18 cellular contexts compared by ENCODE assay signal in genomic region chr6:85764844-85765243, GRCh38.
"Had no signal": no experiment of that assay in that cellular context is flagged by ENCODE, and none has a peak within 500 bp of the region (broad histone marks: within the 10 kb centered on the region; RNA-seq: fewer than 3 reads in every experiment).

No MANE protein-coding gene starts in this region.

- H3K27me3 ChIP-seq: sigmoid colon, spleen, tibial artery, vagina had no signal

- H3K9me3 ChIP-seq: lower lobe of right lung, neutrophil, sigmoid colon, spleen, tibial artery, vagina had no signal

- H3K4me1 ChIP-seq: lower lobe of right lung, parathyroid adenoma, sigmoid colon, spleen, vagina had no signal

- H3K27ac ChIP-seq: lower lobe of right lung, neutrophil, parathyroid adenoma, sigmoid colon, spleen, vagina, WERI-Rb-1 had no signal

- H3K4me3 ChIP-seq: lower lobe of right lung, sigmoid colon, spleen, tibial artery, vagina had no signal

- H3K36me3 ChIP-seq: lower lobe of right lung, neutrophil, sigmoid colon, spleen, tibial artery, vagina, WERI-Rb-1 had no signal

- H2AFZ ChIP-seq: parathyroid adenoma had no signal

- FAIRE-seq: islet of Langerhans had no signal

- H3K9ac ChIP-seq: parathyroid adenoma had no signal

- H3K79me2 ChIP-seq: parathyroid adenoma had no signal

- DNase-seq: activated CD4-positive, alpha-beta T cell treated with anti-CD3 and anti-CD28 coated beads, Interleukin-2, amount 50 U/mL, for 4 hours; activated gamma-delta T cell treated with Interleukin-2 at 50 U/mL for 16 hours; amygdala; central memory CD4-positive, alpha-beta T cell; effector CD4-positive, alpha-beta T cell; foreskin fibroblast; lower lobe of right lung; sigmoid colon; spleen; stimulated activated CD8-positive, alpha-beta memory T cell treated with anti-CD3 and anti-CD28 coated beads, Interleukin-4, amount 100 ng/mL, for 48 hours; stimulated activated naive CD4-positive, alpha-beta T cell; T-helper 2 cell; tibial artery; WERI-Rb-1 had no signal
